Comparison of ENCODE assay signal across 21 cellular contexts in genomic region chr17:50934161-50934560, GRCh38.
DNase-seq lines count a peak whose midpoint lies in the region; ATAC-seq and TF ChIP-seq lines count a peak whose summit lies in the region.
"Had no signal": no experiment of that assay in that cellular context is flagged by ENCODE, and none has a peak within 500 bp of the region (broad histone marks: within the 10 kb centered on the region; RNA-seq: fewer than 3 reads in every experiment).

No MANE protein-coding gene starts in this region.

- H3K27me3 Mint-ChIP-seq in neural crest cell (ENCODE audit: low read depth), result no peaks in the 10 kb centered on the region
- H3K27me3 Mint-ChIP-seq in activated CD4-positive, alpha-beta T cell treated with anti-CD3 and anti-CD28 coated beads, Interleukin-2, amount 10 ng/mL, durations not matched to agents 24 days and 14 days, result peaks cover 17% of the 10 kb centered on the region

- H4K20me1 ChIP-seq in PC-3 (ENCODE audit: low read length), result no peaks in the 10 kb centered on the region

- ATAC-seq in PC-3, result no peak
- ATAC-seq in HG03108 (IDR thresholded peaks at IDR 0.05; ENCODE audit: unreplicated experiment), result no peak
- ATAC-seq: activated CD4-positive, CD25-positive, alpha-beta regulatory T cell treated with anti-CD3 and anti-CD28 coated beads, Interleukin-2, amount 50 U/mL, for 24 hours; heart left ventricle; left colon; natural killer cell treated with Interleukin-12 subunit alpha and Interleukin-12 subunit beta and Interleukin-15 and Interleukin-18, amount 100 ng/mL, for 72 hours had no signal

- H3K27ac ChIP-seq in ACC112 (ENCODE audit: low read depth, low read length), result peak overlapping the region; percentile 85
- peak overlapping the region; percentile 64 for H3K27ac ChIP-seq in PC-3 (ENCODE audit: low read length)
- H3K27ac ChIP-seq in cingulate gyrus (ENCODE audit: low read depth, low read length), result peak overlapping the region; percentile 81
- H3K27ac ChIP-seq: uterus had no signal

- no peaks in the 10 kb centered on the region for H3K9me3 ChIP-seq in PC-3 (ENCODE audit: low read length)
- H3K9me3 ChIP-seq: esophagus squamous epithelium, heart left ventricle, uterus had no signal

- H3K4me1 Mint-ChIP-seq in neural crest cell, result peaks cover 37% of the 10 kb centered on the region
- H3K4me1 Mint-ChIP-seq in activated CD4-positive, alpha-beta T cell treated with anti-CD3 and anti-CD28 coated beads, Interleukin-2, amount 10 ng/mL, durations not matched to agents 24 days and 14 days, result peaks cover 4% of the 10 kb centered on the region

- intact Hi-C loops in PC-3 (cut with micrococcal nuclease), result no loop called here
- intact Hi-C loops in activated CD4-positive, alpha-beta T cell treated with anti-CD3 and anti-CD28 coated beads, Interleukin-2, amount 10 ng/mL, durations not matched to agents 24 days and 14 days (cut with micrococcal nuclease), result no loop called here

- H3F3A ChIP-seq in PC-3 (ENCODE audit: low read length, unreplicated experiment), result no peaks in the 10 kb centered on the region

- no peak for TF ChIP-seq CTCF in PC-3 (conservative IDR thresholded peaks at IDR 0.05; ENCODE audit: low read depth, low read length)
- no peak for TF ChIP-seq CTCF in neural crest cell (conservative IDR thresholded peaks at IDR 0.05)

- CTCF ChIA-PET in PC-3 (lab: Charles Lee), result no interaction called here

- H3K4me3 Mint-ChIP-seq in neural crest cell, result no peak overlapping the region
- no peak overlapping the region for H3K4me3 Mint-ChIP-seq in activated CD4-positive, alpha-beta T cell treated with anti-CD3 and anti-CD28 coated beads, Interleukin-2, amount 10 ng/mL, durations not matched to agents 24 days and 14 days
- H3K4me3 Mint-ChIP-seq: natural killer cell treated with Interleukin-12 subunit alpha and Interleukin-12 subunit beta and Interleukin-15 and Interleukin-18, amount 100 ng/mL, for 72 hours had no signal

- no peaks in the 10 kb centered on the region for H3K9me2 ChIP-seq in PC-3 (replicated peaks; ENCODE audit: low read length)

- H3K4me1 ChIP-seq in ACC112 (ENCODE audit: control insufficient read depth, insufficient read depth, low read length, unreplicated experiment) (peaks cover 20% of the 10 kb centered on the region), PC-3 (ENCODE audit: insufficient read depth, low read length) (peaks cover 37% of the 10 kb centered on the region)
- H3K4me1 ChIP-seq: uterus had no signal

- POLR2A ChIA-PET in PC-3 (lab: Charles Lee; ENCODE audit: unreplicated experiment), result no interaction called here

- no peak overlapping the region for H2AFZ ChIP-seq in ACC112 (ENCODE audit: low read length, unreplicated experiment)
- no peak overlapping the region for H2AFZ ChIP-seq in PC-3 (ENCODE audit: low read length)

- no peaks in the 10 kb centered on the region for H3K9me3 Mint-ChIP-seq in neural crest cell
- H3K9me3 Mint-ChIP-seq in activated CD4-positive, alpha-beta T cell treated with anti-CD3 and anti-CD28 coated beads, Interleukin-2, amount 10 ng/mL, durations not matched to agents 24 days and 14 days, result no peaks in the 10 kb centered on the region
- H3K9me3 Mint-ChIP-seq: natural killer cell treated with Interleukin-12 subunit alpha and Interleukin-12 subunit beta and Interleukin-15 and Interleukin-18, amount 100 ng/mL, for 72 hours had no signal

- H3K36me3 ChIP-seq in ACC112 (ENCODE audit: insufficient read depth, low read length), result no peaks in the 10 kb centered on the region
- H3K36me3 ChIP-seq in PC-3 (ENCODE audit: low read depth, low read length), result no peaks in the 10 kb centered on the region
- H3K36me3 ChIP-seq: esophagus squamous epithelium, heart left ventricle, uterus had no signal

- H3K27ac Mint-ChIP-seq in neural crest cell (ENCODE audit: unreplicated experiment), result peak overlapping the region; percentile 29
- no peak overlapping the region for H3K27ac Mint-ChIP-seq in activated CD4-positive, alpha-beta T cell treated with anti-CD3 and anti-CD28 coated beads, Interleukin-2, amount 10 ng/mL, durations not matched to agents 24 days and 14 days
- H3K27ac Mint-ChIP-seq: natural killer cell treated with Interleukin-12 subunit alpha and Interleukin-12 subunit beta and Interleukin-15 and Interleukin-18, amount 100 ng/mL, for 72 hours had no signal

- H3K4me2 ChIP-seq in PC-3 (ENCODE audit: low read length), result no peak overlapping the region

- no peaks in the 10 kb centered on the region for H3K36me3 Mint-ChIP-seq in neural crest cell (ENCODE audit: low read depth)
- H3K36me3 Mint-ChIP-seq in activated CD4-positive, alpha-beta T cell treated with anti-CD3 and anti-CD28 coated beads, Interleukin-2, amount 10 ng/mL, durations not matched to agents 24 days and 14 days (ENCODE audit: low read depth), result no peaks in the 10 kb centered on the region
- H3K36me3 Mint-ChIP-seq: natural killer cell treated with Interleukin-12 subunit alpha and Interleukin-12 subunit beta and Interleukin-15 and Interleukin-18, amount 100 ng/mL, for 72 hours had no signal

- DNase-seq in PC-3 (no peak), neural crest cell (ENCODE audit: low read depth, low spot score) (no peak), NCI-H1092 treated with DMSO at 0.1 percent for 48 hours (lab: John Stamatoyannopoulos, UW) (no peak), 8988T (no peak)
- DNase-seq in activated CD4-positive, alpha-beta T cell treated with anti-CD3 and anti-CD28 coated beads, Interleukin-2, amount 10 ng/mL, durations not matched to agents 24 days and 14 days, result no peak
- DNase-seq: activated naive CD4-positive, alpha-beta T cell treated with Interleukin-2 at 50 U/mL for 16 hours; activated T-cell treated with anti-CD3 and anti-CD28 coated beads, Interleukin-2, amount 50 U/mL, for 1 hour; DMS79 treated with DMSO at 0.1 percent for 48 hours; effector CD4-positive, alpha-beta T cell; esophagus squamous epithelium; heart left ventricle; left colon; midbrain; NCI-H1930; SHP77; uterus had no signal

- H3K79me2 ChIP-seq in ACC112 (ENCODE audit: control insufficient read depth, insufficient read depth, low read length, unreplicated experiment) (no peaks in the 10 kb centered on the region), PC-3 (ENCODE audit: low read length) (no peaks in the 10 kb centered on the region)

- no peaks in the 10 kb centered on the region for H3K27me3 ChIP-seq in ACC112 (ENCODE audit: insufficient read depth, low read length)
- no peaks in the 10 kb centered on the region for H3K27me3 ChIP-seq in PC-3 (ENCODE audit: low read length)
- H3K27me3 ChIP-seq: esophagus squamous epithelium, heart left ventricle, uterus had no signal

- no peak overlapping the region for H3K4me3 ChIP-seq in ACC112 (ENCODE audit: low read depth, low read length)
- no peak overlapping the region for H3K4me3 ChIP-seq in PC-3 (ENCODE audit: low read length)
- H3K4me3 ChIP-seq: esophagus squamous epithelium, heart left ventricle, uterus had no signal

- 0 out of 2 replicates have a peak overlapping the region, but pooled peaks have one; percentile 19 for H3K9ac ChIP-seq in PC-3 (ENCODE audit: low read length)

- no TSS peak for BruUV-seq in PC-3 (replicated peaks; lab: Mats Ljungman, UMichigan)
